Comparison of ENCODE assay signal across 29 cellular contexts in genomic region chr9:227882-228281, GRCh38. TPM values are rescaled to one million over a fixed set of nuclear protein-coding genes. Genes with fewer than 3 reads are reported as not detected.
DNase-seq lines count a peak whose midpoint lies in the region; ATAC-seq, FAIRE-seq and TF ChIP-seq lines count a peak whose summit lies in the region.
"Had no signal": no experiment of that assay in that cellular context is flagged by ENCODE, and none has a peak within 500 bp of the region (broad histone marks: within the 10 kb centered on the region; RNA-seq: fewer than 3 reads in every experiment).

No MANE protein-coding gene starts in this region.

- H3K27ac Mint-ChIP-seq in endothelial cell (ENCODE audit: unreplicated experiment): no peak overlapping the region
- H3K27ac Mint-ChIP-seq in type B pancreatic cell: no peak overlapping the region
- H3K27ac Mint-ChIP-seq: activated naive CD4-positive, alpha-beta T cell treated with anti-CD3 and anti-CD28 coated beads for 36 hours; activated T-helper 1 cell treated with anti-CD3 and anti-CD28 coated beads, Interleukin-12 subunit alpha, Interleukin-12 subunit beta, Interleukin-2, Interleukin-4 antibody, amounts not matched to agents 30 ng/mL and 10 ng/mL and 1 ng/mL, durations not matched to agents 14 hours and 24 hours and 36 hours; brain; stimulated activated naive CD8-positive, alpha-beta T cell treated with anti-CD3 and anti-CD28 coated beads, Interleukin-15, amount 100 ng/mL, for 72 hours had no signal

- TF ChIP-seq POLR2A in K562 (conservative IDR thresholded peaks at IDR 0.05): no peak

- H3K27me3 Mint-ChIP-seq in endothelial cell (ENCODE audit: unreplicated experiment): no peaks in the 10 kb centered on the region
- no peaks in the 10 kb centered on the region for H3K27me3 Mint-ChIP-seq in type B pancreatic cell
- H3K27me3 Mint-ChIP-seq: stimulated activated naive CD8-positive, alpha-beta T cell treated with anti-CD3 and anti-CD28 coated beads, Interleukin-15, amount 100 ng/mL, for 72 hours had no signal

- H3K4me3 Mint-ChIP-seq in endothelial cell (ENCODE audit: unreplicated experiment): no peak overlapping the region
- no peak overlapping the region for H3K4me3 Mint-ChIP-seq in type B pancreatic cell
- H3K4me3 Mint-ChIP-seq: activated naive CD4-positive, alpha-beta T cell treated with anti-CD3 and anti-CD28 coated beads for 36 hours; activated T-helper 1 cell treated with anti-CD3 and anti-CD28 coated beads, Interleukin-12 subunit alpha, Interleukin-12 subunit beta, Interleukin-2, Interleukin-4 antibody, amounts not matched to agents 30 ng/mL and 10 ng/mL and 1 ng/mL, durations not matched to agents 14 hours and 24 hours and 36 hours; brain; stimulated activated naive CD8-positive, alpha-beta T cell treated with anti-CD3 and anti-CD28 coated beads, Interleukin-15, amount 100 ng/mL, for 72 hours had no signal

- H3K9me3 Mint-ChIP-seq in endothelial cell (ENCODE audit: unreplicated experiment) (no peaks in the 10 kb centered on the region), type B pancreatic cell (no peaks in the 10 kb centered on the region)
- H3K9me3 Mint-ChIP-seq: stimulated activated naive CD8-positive, alpha-beta T cell treated with anti-CD3 and anti-CD28 coated beads, Interleukin-15, amount 100 ng/mL, for 72 hours had no signal

- H3K4me1 Mint-ChIP-seq in endothelial cell (ENCODE audit: unreplicated experiment) (peaks cover 10% of the 10 kb centered on the region), type B pancreatic cell (ENCODE audit: unreplicated experiment) (peaks cover 4% of the 10 kb centered on the region)
- H3K4me1 Mint-ChIP-seq: brain had no signal

- POLR2A ChIA-PET in K562 (lab: Yijun Ruan, JAX): interaction anchor here (0.6 kb wide), 1 partner anchor 480 kb away, joined by 3 read pairs; no protein-coding TSS in a partner anchor

- 62% methylated on average over 3 of the region's 3 CpGs for WGBS in K562 (ENCODE audit: insufficient coverage, low coverage, missing lambda C conversion rate)

- TF ChIP-seq RAD21 in K562 (CRISPR knock-in tag; conservative IDR thresholded peaks at IDR 0.05 in 1 of 2, IDR thresholded peaks at IDR 0.05 in 1 of 2): no peak

- FAIRE-seq in K562 (lab: Jason Lieb, UNC): no peak

- H3K4me2 ChIP-seq in K562 (ENCODE audit: insufficient read depth, low read length): no peak overlapping the region
- H3K4me2 ChIP-seq: hepatocyte had no signal

- H3K36me3 ChIP-seq in left ventricle myocardium inferior (no peaks in the 10 kb centered on the region), K562 (ENCODE audit: control insufficient read depth, insufficient read depth, low read length) (no peaks in the 10 kb centered on the region)
- H3K36me3 ChIP-seq: BE2C, gastroesophageal sphincter, prostate gland, thyroid gland had no signal

- no peak overlapping the region for H3K9ac ChIP-seq in K562 (ENCODE audit: insufficient read depth in 1 of 2, low read depth in 2 of 2, low read length in 2 of 2)

- no peaks in the 10 kb centered on the region for H3K27me3 ChIP-seq in left ventricle myocardium inferior (ENCODE audit: low read depth)
- H3K27me3 ChIP-seq in K562 (ENCODE audit: control insufficient read depth in 2 of 2, insufficient read depth in 2 of 2, low read length in 2 of 2): no peaks in the 10 kb centered on the region
- H3K27me3 ChIP-seq: gastroesophageal sphincter, hepatocyte, thyroid gland had no signal

- no peaks in the 10 kb centered on the region for H4K20me1 ChIP-seq in K562 (replicated peaks; ENCODE audit: control insufficient read depth, insufficient read depth, low read length)

- H3K4me1 ChIP-seq in left ventricle myocardium inferior (no peaks in the 10 kb centered on the region), K562 (replicated peaks in 1 of 2; ENCODE audit: control insufficient read depth in 2 of 2, insufficient read depth in 2 of 2, low read length in 2 of 2) (peaks cover 7 to 28% of the 10 kb centered on the region in 2 experiments)
- H3K4me1 ChIP-seq: BE2C, prostate gland, thyroid gland had no signal

- H3K4me3 ChIP-seq in left ventricle myocardium inferior: no peak overlapping the region
- no peak overlapping the region for H3K4me3 ChIP-seq in K562
- H3K4me3 ChIP-seq: gastroesophageal sphincter, hepatocyte, prostate gland, SK-N-MC, thyroid gland had no signal

- BruUV-seq in K562 (replicated peaks; lab: Mats Ljungman, UMichigan): no TSS peak

- TF ChIP-seq CTCF in left ventricle myocardium inferior (IDR thresholded peaks at IDR 0.05; ENCODE audit: borderline replicate concordance) (no peak), K562 (IDR thresholded peaks at IDR 0.05 in 2 of 3, conservative IDR thresholded peaks at IDR 0.05 in 1 of 3; ENCODE audit: insufficient read depth in 2 of 3, low read depth in 1 of 3, low read length in 3 of 3) (no peak), endothelial cell (IDR thresholded peaks at IDR 0.05; ENCODE audit: unreplicated experiment) (no peak), type B pancreatic cell (conservative IDR thresholded peaks at IDR 0.05) (no peak)

- CTCF ChIA-PET in K562 (lab: Yijun Ruan, JAX; ENCODE audit: low intra/inter-chr PET ratio): no interaction called here

- peaks cover 11% of the 10 kb centered on the region for H3K79me2 ChIP-seq in K562 (ENCODE audit: control insufficient read depth, insufficient read depth, low read length)
- H3K79me2 ChIP-seq: hepatocyte had no signal

- in situ Hi-C loops in K562 (cut with MboI): no loop called here

- H3K9me3 ChIP-seq in left ventricle myocardium inferior (replicated peaks): peaks cover 9% of the 10 kb centered on the region
- no peaks in the 10 kb centered on the region for H3K9me3 ChIP-seq in K562 (replicated peaks; ENCODE audit: control insufficient read depth, insufficient read depth, low read depth, low read length)
- H3K9me3 ChIP-seq: BE2C, gastroesophageal sphincter, prostate gland, thyroid gland had no signal

- no peaks in the 10 kb centered on the region for H3K36me3 Mint-ChIP-seq in endothelial cell (ENCODE audit: low read depth, unreplicated experiment)
- no peaks in the 10 kb centered on the region for H3K36me3 Mint-ChIP-seq in type B pancreatic cell
- H3K36me3 Mint-ChIP-seq: brain had no signal

- no peak overlapping the region for H2AFZ ChIP-seq in K562 (ENCODE audit: low read depth, low read length)
- H2AFZ ChIP-seq: hepatocyte had no signal

- no peak for DNase-seq in left ventricle myocardium superior
- no peak for DNase-seq in left ventricle myocardium inferior
- DNase-seq in MV-4-11 (lab: John Stamatoyannopoulos, UW): peak; percentile 74
- DNase-seq in K562 (ENCODE audit: extremely low read depth in 1 of 4, low spot score in 3 of 4): no peak
- no peak for DNase-seq in stimulated activated CD4-positive, alpha-beta T cell treated with anti-CD3 and anti-CD28 coated beads, Interleukin-1b, Interleukin-23, amount 100 ng/mL, for 48 hours
- no peak for DNase-seq in NCI-H2081 (lab: John Stamatoyannopoulos, UW)
- no peak for DNase-seq in endothelial cell (ENCODE audit: low spot score)
- no peak for DNase-seq in type B pancreatic cell (ENCODE audit: extremely low spot score, unreplicated experiment)
- DNase-seq: activated CD4-positive, alpha-beta T cell treated with anti-CD3 and anti-CD28 coated beads, Interleukin-2, amount 50 U/mL, for 1 hour; activated CD8-positive, alpha-beta memory T cell treated with anti-CD3 and anti-CD28 coated beads, Interleukin-2, amount 50 U/mL, for 4 hours; activated naive CD4-positive, alpha-beta T cell treated with anti-CD3 and anti-CD28 coated beads for 36 hours; BE2C; cerebellar nuclear complex; COR-L47; left colon; NCI-H1092; NCI-H187 treated with DMSO at 0.1 percent for 48 hours; NCI-H526 treated with DMSO at 0.1 percent for 48 hours; RPMI8226; stimulated activated naive CD8-positive, alpha-beta T cell treated with anti-CD3 and anti-CD28 coated beads, Interleukin-15, amount 100 ng/mL, for 72 hours; T-helper 2 cell; thyroid gland had no signal

- no peak for TF ChIP-seq EP300 in K562 (IDR thresholded peaks at IDR 0.05; ENCODE audit: low read length)

- ATAC-seq in left ventricle myocardium superior (peak; percentile 31), K562 (peak; percentile 32; the same call in 2 of the 3 replicates)
- ATAC-seq: gastroesophageal sphincter; left colon; stimulated activated naive CD8-positive, alpha-beta T cell treated with anti-CD3 and anti-CD28 coated beads, Interleukin-15, amount 100 ng/mL, for 72 hours had no signal

- H3K27ac ChIP-seq in left ventricle myocardium inferior (replicated peaks): no peak overlapping the region
- H3K27ac ChIP-seq in K562 (ENCODE audit: extremely low read depth, low read depth, low read length): peak overlapping the region; percentile 19; the same call in 1 of the 3 replicates
- H3K27ac ChIP-seq: gastroesophageal sphincter, hepatocyte, prostate gland, SK-N-MC, thyroid gland had no signal

- intact Hi-C loops in left ventricle myocardium superior (cut with micrococcal nuclease) (no loop called here), left ventricle myocardium inferior (cut with micrococcal nuclease) (no loop called here), K562 (cut with micrococcal nuclease) (no loop called here)

- H3K9me1 ChIP-seq in K562 (ENCODE audit: control insufficient read depth, insufficient read depth, low read length): no peaks in the 10 kb centered on the region

RNA-seq across cellular contexts. Expression of gene DOCK8, which starts 13.2 kb away (rescaled TPM):
- total RNA-seq in left ventricle myocardium superior (5.7 TPM), left ventricle myocardium inferior (3.7 TPM), K562 (2014; rRNA removed) (25.1 and 33.4 TPM in 2 replicates), K562 (2014; rRNA removed; fragmentation: Illumina TruSeq; extraction: Trizol) (27.3 and 28.7 TPM in 2 replicates), K562 (2015; rRNA removed; fragmentation: Illumina TruSeq; extraction: Trizol) (32.4 and 34.3 TPM in 2 replicates), K562 (2021) (49.4 and 53.8 TPM in 2 replicates), endothelial cell (ENCODE audit: unreplicated experiment) (8.3 TPM), type B pancreatic cell (ENCODE audit: low replicate concordance) (5.1 and 18.6 TPM in 2 replicates)
- total RNA-seq in K562 (2011; cell fraction: chromatin; rRNA removed; ENCODE audit: low replicate concordance): 66.2 and 95.4 TPM in 2 replicates
- total RNA-seq in K562 (2011; cell fraction: nucleolus; rRNA removed): 34.0 and 43.2 TPM in 2 replicates
- total RNA-seq in K562 (2011; cell fraction: nucleoplasm; rRNA removed): 56.7 and 77.1 TPM in 2 replicates
- polyA plus RNA-seq in K562 (2011; rRNA removed) (15.3 and 34.5 TPM in 2 replicates), K562 (2014; fragmentation: Illumina TruSeq; extraction: Trizol) (30.9 and 32.8 TPM in 2 replicates), K562 (2014; fragmentation: Nextera tagmentation; extraction: Ambion mirVana) (10 to 100 TPM; 14.4 to 14.5 TPM), K562 (2014; rRNA removed) (19.6 and 23.4 TPM in 2 replicates)
- 11.0 and 29.6 TPM in 2 replicates for polyA plus RNA-seq in K562 (2011; cell fraction: cytosol; rRNA removed)
- 25.1 and 49.4 TPM in 2 replicates for polyA plus RNA-seq in K562 (2011; cell fraction: nucleus; rRNA removed)
- 26.9 and 57.9 TPM in 2 replicates for polyA plus RNA-seq in K562 (2012)
- polyA minus RNA-seq in K562 (2011; rRNA and poly(A)+ RNA removed): 33.3 and 80.3 TPM in 2 replicates
- 19.0 and 43.3 TPM in 2 replicates for polyA minus RNA-seq in K562 (2011; cell fraction: cytosol; rRNA and poly(A)+ RNA removed)
- polyA minus RNA-seq in K562 (2011; cell fraction: nucleus; rRNA and poly(A)+ RNA removed): 32.4 and 104 TPM in 2 replicates
- polyA plus RNA-seq: fibroblast of lung had no signal

RNA-seq across cellular contexts. Expression of gene ZNG1A, which starts 49.0 kb away (rescaled TPM):
- total RNA-seq in left ventricle myocardium superior (11.9 TPM), left ventricle myocardium inferior (14.1 TPM), K562 (2014; rRNA removed) (17.6 and 20.7 TPM in 2 replicates), K562 (2014; rRNA removed; fragmentation: Illumina TruSeq; extraction: Trizol) (43.4 and 50.2 TPM in 2 replicates), K562 (2015; rRNA removed; fragmentation: Illumina TruSeq; extraction: Trizol) (35.4 and 39.7 TPM in 2 replicates), K562 (2021) (29.0 and 30.1 TPM in 2 replicates), endothelial cell (ENCODE audit: unreplicated experiment) (46.7 TPM), type B pancreatic cell (ENCODE audit: low replicate concordance) (22.7 and 29.2 TPM in 2 replicates)
- total RNA-seq in K562 (2011; cell fraction: chromatin; rRNA removed; ENCODE audit: low replicate concordance): 30.2 and 116 TPM in 2 replicates
- total RNA-seq in K562 (2011; cell fraction: nucleolus; rRNA removed): 15.2 and 21.2 TPM in 2 replicates
- 67.6 and 130 TPM in 2 replicates for total RNA-seq in K562 (2011; cell fraction: nucleoplasm; rRNA removed)
- polyA plus RNA-seq in K562 (2011; rRNA removed) (24.2 and 31.2 TPM in 2 replicates), K562 (2014; fragmentation: Illumina TruSeq; extraction: Trizol) (37.1 and 41.7 TPM in 2 replicates), K562 (2014; fragmentation: Nextera tagmentation; extraction: Ambion mirVana) (10 to 100 TPM; 78.1 to 90.6 TPM), K562 (2014; rRNA removed) (34.9 and 42.9 TPM in 2 replicates)
- 5.3 and 14.7 TPM in 2 replicates for polyA plus RNA-seq in K562 (2011; cell fraction: cytosol; rRNA removed)
- polyA plus RNA-seq in K562 (2011; cell fraction: nucleus; rRNA removed): 20.5 and 29.9 TPM in 2 replicates
- 16.5 and 22.3 TPM in 2 replicates for polyA plus RNA-seq in K562 (2012)
- polyA minus RNA-seq in K562 (2011; rRNA and poly(A)+ RNA removed): 32.6 and 38.3 TPM in 2 replicates
- polyA minus RNA-seq in K562 (2011; cell fraction: cytosol; rRNA and poly(A)+ RNA removed): 6.8 and 8.5 TPM in 2 replicates
- 36.5 and 54.1 TPM in 2 replicates for polyA minus RNA-seq in K562 (2011; cell fraction: nucleus; rRNA and poly(A)+ RNA removed)
